26 cellular contexts compared by ENCODE assay signal in genomic region chr1:2379733-2380404, GRCh38. TPM values are rescaled to one million over a fixed set of nuclear protein-coding genes. Genes with fewer than 3 reads are reported as not detected.
DNase-seq lines count a peak whose midpoint lies in the region; ATAC-seq and TF ChIP-seq lines count a peak whose summit lies in the region.
"Had no signal": no experiment of that assay in that cellular context is flagged by ENCODE, and none has a peak within 500 bp of the region (broad histone marks: within the 10 kb centered on the region; RNA-seq: fewer than 3 reads in every experiment).

No MANE protein-coding gene starts in this region.

- peak overlapping the region; percentile 48 for H3K4me3 Mint-ChIP-seq in stimulated activated memory B cell treated with anti-CD40 and anti-IgM and Interleukin-4, amounts not matched to agents 10 μg/mL and 1 μg/mL and 100 μg/mL, for 72 hours
- H3K4me3 Mint-ChIP-seq: activated CD4-positive, alpha-beta T cell treated with anti-CD3 and anti-CD28 coated beads, Interleukin-2, amount 10 ng/mL, durations not matched to agents 24 days and 14 days; T-helper 1 cell treated with Interleukin-12 subunit alpha and Interleukin-12 subunit beta and Interleukin-4 antibody, amounts not matched to agents 30 μg/mL and 1 μg/mL, for 36 hours; type B pancreatic cell had no signal

- peaks cover 31% of the 10 kb centered on the region for H3K4me1 Mint-ChIP-seq in stimulated activated memory B cell treated with anti-CD40 and anti-IgM and Interleukin-4, amounts not matched to agents 10 μg/mL and 1 μg/mL and 100 μg/mL, for 72 hours

- H3K9me3 ChIP-seq in RWPE2 (ENCODE audit: severe bottlenecking) (no peaks in the 10 kb centered on the region), right lobe of liver (no peaks in the 10 kb centered on the region)
- H3K9me3 ChIP-seq: adrenal gland, heart right ventricle, MG63, pancreas, SJSA1 had no signal

- intact Hi-C loops in right lobe of liver (cut with DNase I) = loop anchor here (2.0 to 5.0 kb wide), 2 partner anchors 183 to 185 kb away; partner anchors contain the start of gene FAAP20 (in 1 of the 2)

- H3K27ac ChIP-seq in RWPE2 (ENCODE audit: poor library complexity, severe bottlenecking) = no peak overlapping the region
- H3K27ac ChIP-seq in right lobe of liver = no peak overlapping the region
- H3K27ac ChIP-seq: adrenal gland, heart right ventricle, HL-60, pancreas, SJSA1 had no signal

- H3K4me1 ChIP-seq in RWPE2 (ENCODE audit: insufficient read depth, poor library complexity, severe bottlenecking) (no peaks in the 10 kb centered on the region), right lobe of liver (no peaks in the 10 kb centered on the region)
- H3K4me1 ChIP-seq: pancreas had no signal

- H3K36me3 ChIP-seq in RWPE2 (ENCODE audit: low read depth) (no peaks in the 10 kb centered on the region), right lobe of liver (no peaks in the 10 kb centered on the region)
- H3K36me3 ChIP-seq: adrenal gland, heart right ventricle, MG63, pancreas, SJSA1 had no signal

- no peak overlapping the region for H3K4me3 ChIP-seq in RWPE2 (ENCODE audit: severe bottlenecking)
- no peak overlapping the region for H3K4me3 ChIP-seq in right lobe of liver
- H3K4me3 ChIP-seq: adrenal gland, heart right ventricle, lung, MG63, pancreas, SJSA1 had no signal

- no peaks in the 10 kb centered on the region for H3K9me3 Mint-ChIP-seq in stimulated activated memory B cell treated with anti-CD40 and anti-IgM and Interleukin-4, amounts not matched to agents 10 μg/mL and 1 μg/mL and 100 μg/mL, for 72 hours
- H3K9me3 Mint-ChIP-seq: activated CD4-positive, alpha-beta T cell treated with anti-CD3 and anti-CD28 coated beads, Interleukin-2, amount 10 ng/mL, durations not matched to agents 24 days and 14 days; activated T-helper 2 cell treated with anti-CD3 and anti-CD28 coated beads, Interferon-gamma antibody, Interleukin-2, Interleukin-4, amounts not matched to agents 10 μg/mL and 5 μg/mL and 100 μg/mL, durations not matched to agents 14 hours and 24 hours and 36 hours; T-helper 1 cell treated with Interleukin-12 subunit alpha and Interleukin-12 subunit beta and Interleukin-4 antibody, amounts not matched to agents 30 μg/mL and 1 μg/mL, for 36 hours; type B pancreatic cell had no signal

- TF ChIP-seq CTCF in RWPE2 (IDR thresholded peaks at IDR 0.05; ENCODE audit: poor library complexity, severe bottlenecking) = no peak
- no peak for TF ChIP-seq CTCF in right lobe of liver (IDR thresholded peaks at IDR 0.05)

- H3K27me3 ChIP-seq in RWPE2 (ENCODE audit: insufficient read depth, poor library complexity, severe bottlenecking) (no peaks in the 10 kb centered on the region), right lobe of liver (no peaks in the 10 kb centered on the region)
- H3K27me3 ChIP-seq: adrenal gland, heart right ventricle, MG63, pancreas, SJSA1 had no signal

- no peak for TF ChIP-seq POLR2A in right lobe of liver (IDR thresholded peaks at IDR 0.05)

- H3K27ac Mint-ChIP-seq in stimulated activated memory B cell treated with anti-CD40 and anti-IgM and Interleukin-4, amounts not matched to agents 10 μg/mL and 1 μg/mL and 100 μg/mL, for 72 hours = peak overlapping the region; percentile 85
- H3K27ac Mint-ChIP-seq: activated CD4-positive, alpha-beta T cell treated with anti-CD3 and anti-CD28 coated beads, Interleukin-2, amount 10 ng/mL, durations not matched to agents 24 days and 14 days; activated T-helper 2 cell treated with anti-CD3 and anti-CD28 coated beads, Interferon-gamma antibody, Interleukin-2, Interleukin-4, amounts not matched to agents 10 μg/mL and 5 μg/mL and 100 μg/mL, durations not matched to agents 14 hours and 24 hours and 36 hours; T-helper 1 cell treated with Interleukin-12 subunit alpha and Interleukin-12 subunit beta and Interleukin-4 antibody, amounts not matched to agents 30 μg/mL and 1 μg/mL, for 36 hours; type B pancreatic cell had no signal

- DNase-seq in NOMO-1 treated with DMSO at 0.1 percent for 48 hours (lab: John Stamatoyannopoulos, UW; ENCODE audit: unreplicated experiment) = peak; percentile 8
- no peak for DNase-seq in NOMO-1 treated with dmso at 0.1 percent for 144 hours (lab: John Stamatoyannopoulos, UW; ENCODE audit: unreplicated experiment)
- DNase-seq in RWPE2 (ENCODE audit: low spot score) = peak; percentile 47
- DNase-seq in right lobe of liver = peak in 2 of 3 donors; percentile 21 to 52
- DNase-seq in occipital lobe (lab: John Stamatoyannopoulos, UW) = no peak
- DNase-seq in MV-4-11 (lab: John Stamatoyannopoulos, UW) = no peak
- no peak for DNase-seq in activated naive CD4-positive, alpha-beta T cell (lab: John Stamatoyannopoulos, UW)
- DNase-seq: 8988T; activated CD4-positive, alpha-beta T cell treated with anti-CD3 and anti-CD28 coated beads, Interleukin-2, amount 10 ng/mL, durations not matched to agents 24 days and 14 days; Calu3; MG63; NCI-H1694; NCI-H82; PC-3; stimulated activated CD4-positive, alpha-beta T cell treated with anti-CD3 and anti-CD28 coated beads, Interleukin-2, amount 100 ng/mL, for 24 hours; stimulated activated naive CD4-positive, alpha-beta T cell treated with Interleukin-2 at 50 U/mL for 16 hours had no signal

- H3K36me3 Mint-ChIP-seq in stimulated activated memory B cell treated with anti-CD40 and anti-IgM and Interleukin-4, amounts not matched to agents 10 μg/mL and 1 μg/mL and 100 μg/mL, for 72 hours = no peaks in the 10 kb centered on the region
- H3K36me3 Mint-ChIP-seq: type B pancreatic cell had no signal

- no peak for ATAC-seq in RWPE2 (ENCODE audit: low read depth)
- no peak for ATAC-seq in right lobe of liver
- peak; percentile 77 for ATAC-seq in stimulated activated memory B cell treated with anti-CD40 and anti-IgM and Interleukin-4, amounts not matched to agents 10 μg/mL and 1 μg/mL and 100 μg/mL, for 72 hours
- ATAC-seq: heart right ventricle, pancreas, PC-3 had no signal

- H3K27me3 Mint-ChIP-seq in stimulated activated memory B cell treated with anti-CD40 and anti-IgM and Interleukin-4, amounts not matched to agents 10 μg/mL and 1 μg/mL and 100 μg/mL, for 72 hours = no peaks in the 10 kb centered on the region
- H3K27me3 Mint-ChIP-seq: activated CD4-positive, alpha-beta T cell treated with anti-CD3 and anti-CD28 coated beads, Interleukin-2, amount 10 ng/mL, durations not matched to agents 24 days and 14 days; type B pancreatic cell had no signal

- 86% methylated on average over 21 of the region's 23 CpGs for WGBS in right lobe of liver (ENCODE audit: insufficient coverage, low coverage, low lambda C conversion rate, missing lambda C conversion rate)

RNA-seq across cellular contexts. Expression of gene MORN1, which starts 11.5 kb away (rescaled TPM):
- total RNA-seq in right lobe of liver = 1 to 10 TPM; 3.1 to 7.1 (median 4.5) TPM
- 13.1 TPM for total RNA-seq in occipital lobe

RNA-seq across cellular contexts. Expression of gene RER1, which starts 11.8 kb away (rescaled TPM):
- 100 to 1,000 TPM in 4 of 6 experiments, 10 to 100 TPM in 2; 76.5 to 166 (median 122) TPM for total RNA-seq in right lobe of liver
- total RNA-seq in occipital lobe = 34.5 TPM

RNA-seq across cellular contexts. Expression of gene PEX10, which starts 32.5 kb away (rescaled TPM):
- total RNA-seq in right lobe of liver (10 to 100 TPM in 3 of 6 experiments, 1 to 10 TPM in 3; 7.4 to 24.3 (median 10.5) TPM), occipital lobe (21.2 TPM)

Comparison
In these comparisons a context has a peak if more than half of its experiments do, and no peak if none do; other contexts are left out.
1. DNase-seq: peak in NOMO-1 treated with DMSO at 0.1 percent for 48 hours (single experiment), RWPE2 (single experiment) and right lobe of liver (2 of 3); none in NOMO-1 treated with dmso at 0.1 percent for 144 hours (single experiment), occipital lobe (single experiment), MV-4-11 (single experiment) and activated naive CD4-positive, alpha-beta T cell (0 of 4).